27 cellular contexts compared by ENCODE assay signal in the genomic region with DNA sequence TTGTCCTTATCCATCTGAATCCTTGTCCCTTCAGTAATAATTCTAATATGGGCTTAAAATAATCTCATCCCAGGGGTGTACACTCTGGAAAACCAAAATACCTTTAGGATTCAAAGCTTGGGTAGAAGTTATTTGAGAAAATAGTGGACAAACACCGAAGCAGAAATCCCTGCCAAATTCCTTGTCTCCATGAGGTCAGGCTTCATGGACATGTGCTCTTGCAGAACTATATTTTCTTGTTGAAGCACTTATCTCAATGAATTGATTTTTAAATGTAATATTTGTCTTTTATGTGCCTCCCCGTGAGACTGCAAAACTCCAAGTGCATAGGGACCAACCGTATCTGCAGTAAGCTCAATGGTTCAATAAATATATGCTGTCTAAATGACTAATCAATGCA.
"Had no signal": no experiment of that assay in that cellular context is flagged by ENCODE, and none has a peak within 500 bp of the region (broad histone marks: within the 10 kb centered on the region; RNA-seq: fewer than 3 reads in every experiment).

No MANE protein-coding gene starts in this region.

- ATAC-seq: stimulated activated effector memory CD8-positive, alpha-beta T cell treated with anti-CD3 and anti-CD28 coated beads, Interleukin-12 subunit alpha, Interleukin-12 subunit beta, amount 100 ng/mL, for 72 hours; stimulated activated memory B cell treated with anti-CD40 and anti-IgM and Interleukin-4, amounts not matched to agents 10 μg/mL and 1 μg/mL and 100 μg/mL, for 72 hours; stimulated activated naive B cell treated with anti-CD40 and anti-IgM and Interleukin-4, amounts not matched to agents 10 μg/mL and 1 μg/mL and 100 μg/mL, for 72 hours; stimulated activated naive CD8-positive, alpha-beta T cell treated with anti-CD3 and anti-CD28 coated beads, Interleukin-15, amount 100 ng/mL, for 72 hours; stimulated activated naive CD8-positive, alpha-beta T cell treated with anti-CD3 and anti-CD28 coated beads, Interleukin-15, Interleukin-2, amounts not matched to agents 100 U/mL and 50 U/mL, for 24 hours; upper lobe of right lung had no signal

- FAIRE-seq: urothelium cell line had no signal

- H3K9me3 ChIP-seq: suprapubic skin, testis, thoracic aorta, thyroid gland, tibial artery, tibial nerve, upper lobe of left lung, upper lobe of right lung, uterus, vagina had no signal

- DNase-seq: stimulated activated CD4-positive, alpha-beta T cell treated with anti-CD3 and anti-CD28 coated beads, Interleukin-2, amount 100 ng/mL, for 48 hours; stimulated activated CD4-positive, alpha-beta T cell treated with anti-CD3 and anti-CD28 coated beads, Interleukin-4, amount 100 ng/mL, for 1 hour; stimulated activated CD4-positive, alpha-beta T cell treated with anti-CD3 and anti-CD28 coated beads, Interleukin-4, amount 100 ng/mL, for 24 hours; stimulated activated CD4-positive, alpha-beta T cell treated with anti-CD3 and anti-CD28 coated beads, Interleukin-4, amount 100 ng/mL, for 4 hours; stimulated activated CD8-positive, alpha-beta memory T cell treated with anti-CD3 and anti-CD28 coated beads, Interleukin-4, amount 100 ng/mL, for 48 hours; stimulated activated naive B cell treated with anti-CD40 and anti-IgM and Interleukin-4, amounts not matched to agents 10 μg/mL and 1 μg/mL and 100 μg/mL, for 72 hours; stimulated activated naive CD4-positive, alpha-beta T cell; stimulated activated naive CD4-positive, alpha-beta T cell treated with Interleukin-2 at 50 U/mL for 16 hours; stimulated activated naive CD8-positive, alpha-beta T cell treated with anti-CD3 and anti-CD28 coated beads, Interleukin-15, amount 100 ng/mL, for 72 hours; stimulated activated naive CD8-positive, alpha-beta T cell treated with anti-CD3 and anti-CD28 coated beads, Interleukin-15, Interleukin-2, amounts not matched to agents 100 U/mL and 50 U/mL, for 24 hours; stomach; substantia nigra; testis; thyroid gland; tibial artery; transverse colon; trophoblast cell; upper lobe of left lung; upper lobe of right lung; uterus had no signal

- H3K4me3 ChIP-seq: stomach, suprapubic skin, testis, thoracic aorta, thyroid gland, tibial artery, tibial nerve, transverse colon, upper lobe of left lung, upper lobe of right lung, uterus, vagina had no signal

- H3K27ac ChIP-seq: stomach, suprapubic skin, testis, thoracic aorta, thyroid gland, tibial artery, tibial nerve, transverse colon, upper lobe of left lung, upper lobe of right lung, uterus, vagina had no signal

- H3K4me1 ChIP-seq: stomach, suprapubic skin, thyroid gland, tibial artery, tibial nerve, transverse colon, upper lobe of left lung, upper lobe of right lung, uterus, vagina had no signal

- H3K36me3 ChIP-seq: stomach, suprapubic skin, thoracic aorta, thyroid gland, tibial artery, tibial nerve, transverse colon, upper lobe of left lung, upper lobe of right lung, uterus, vagina had no signal

- H3K27me3 ChIP-seq: stomach, suprapubic skin, testis, thyroid gland, tibial artery, tibial nerve, transverse colon, upper lobe of left lung, upper lobe of right lung, uterus, vagina had no signal
